Comparison of ENCODE assay signal across 1 cellular context in the genomic region with DNA sequence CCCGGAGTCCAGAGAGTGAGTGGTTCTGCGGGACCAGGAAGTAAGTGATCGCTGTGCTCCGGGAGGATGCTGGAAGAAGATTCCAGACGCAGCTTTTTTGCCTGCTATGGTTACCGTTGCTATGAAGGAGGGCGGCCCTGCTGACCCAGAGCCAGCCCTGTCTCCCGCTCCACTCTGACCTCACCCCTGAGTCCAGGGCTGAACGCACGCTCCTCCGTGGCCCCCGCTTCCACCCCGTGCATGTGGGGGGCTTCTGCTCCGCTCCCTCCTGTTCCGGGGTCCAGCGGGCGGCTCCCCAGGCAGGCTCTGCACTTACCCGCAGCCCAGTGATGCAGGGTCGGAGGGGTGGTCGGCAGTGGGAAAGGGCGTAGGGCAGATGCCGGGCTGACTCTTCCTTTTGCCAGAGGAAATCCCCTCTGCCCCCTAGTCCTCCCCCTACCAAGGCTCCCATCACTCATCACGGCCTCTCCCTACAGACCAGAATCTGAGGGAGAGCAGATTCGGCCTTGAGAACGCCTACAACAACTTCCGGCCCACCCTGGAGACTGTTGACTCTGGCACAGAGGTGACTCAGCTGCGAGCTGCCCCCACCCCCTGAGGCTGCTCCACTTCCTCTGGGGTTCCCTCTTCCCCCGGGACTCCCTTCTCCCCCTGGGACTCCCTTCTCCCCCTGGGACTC.
TF ChIP-seq lines count a peak whose summit lies in the region.

No MANE protein-coding gene starts in this region.

TF ChIP-seq in GM23338, 12 proteins besides CTCF, POLR2A, EP300 and RAD21 (continued from another document):
- TF ChIP-seq, protein P1, sequence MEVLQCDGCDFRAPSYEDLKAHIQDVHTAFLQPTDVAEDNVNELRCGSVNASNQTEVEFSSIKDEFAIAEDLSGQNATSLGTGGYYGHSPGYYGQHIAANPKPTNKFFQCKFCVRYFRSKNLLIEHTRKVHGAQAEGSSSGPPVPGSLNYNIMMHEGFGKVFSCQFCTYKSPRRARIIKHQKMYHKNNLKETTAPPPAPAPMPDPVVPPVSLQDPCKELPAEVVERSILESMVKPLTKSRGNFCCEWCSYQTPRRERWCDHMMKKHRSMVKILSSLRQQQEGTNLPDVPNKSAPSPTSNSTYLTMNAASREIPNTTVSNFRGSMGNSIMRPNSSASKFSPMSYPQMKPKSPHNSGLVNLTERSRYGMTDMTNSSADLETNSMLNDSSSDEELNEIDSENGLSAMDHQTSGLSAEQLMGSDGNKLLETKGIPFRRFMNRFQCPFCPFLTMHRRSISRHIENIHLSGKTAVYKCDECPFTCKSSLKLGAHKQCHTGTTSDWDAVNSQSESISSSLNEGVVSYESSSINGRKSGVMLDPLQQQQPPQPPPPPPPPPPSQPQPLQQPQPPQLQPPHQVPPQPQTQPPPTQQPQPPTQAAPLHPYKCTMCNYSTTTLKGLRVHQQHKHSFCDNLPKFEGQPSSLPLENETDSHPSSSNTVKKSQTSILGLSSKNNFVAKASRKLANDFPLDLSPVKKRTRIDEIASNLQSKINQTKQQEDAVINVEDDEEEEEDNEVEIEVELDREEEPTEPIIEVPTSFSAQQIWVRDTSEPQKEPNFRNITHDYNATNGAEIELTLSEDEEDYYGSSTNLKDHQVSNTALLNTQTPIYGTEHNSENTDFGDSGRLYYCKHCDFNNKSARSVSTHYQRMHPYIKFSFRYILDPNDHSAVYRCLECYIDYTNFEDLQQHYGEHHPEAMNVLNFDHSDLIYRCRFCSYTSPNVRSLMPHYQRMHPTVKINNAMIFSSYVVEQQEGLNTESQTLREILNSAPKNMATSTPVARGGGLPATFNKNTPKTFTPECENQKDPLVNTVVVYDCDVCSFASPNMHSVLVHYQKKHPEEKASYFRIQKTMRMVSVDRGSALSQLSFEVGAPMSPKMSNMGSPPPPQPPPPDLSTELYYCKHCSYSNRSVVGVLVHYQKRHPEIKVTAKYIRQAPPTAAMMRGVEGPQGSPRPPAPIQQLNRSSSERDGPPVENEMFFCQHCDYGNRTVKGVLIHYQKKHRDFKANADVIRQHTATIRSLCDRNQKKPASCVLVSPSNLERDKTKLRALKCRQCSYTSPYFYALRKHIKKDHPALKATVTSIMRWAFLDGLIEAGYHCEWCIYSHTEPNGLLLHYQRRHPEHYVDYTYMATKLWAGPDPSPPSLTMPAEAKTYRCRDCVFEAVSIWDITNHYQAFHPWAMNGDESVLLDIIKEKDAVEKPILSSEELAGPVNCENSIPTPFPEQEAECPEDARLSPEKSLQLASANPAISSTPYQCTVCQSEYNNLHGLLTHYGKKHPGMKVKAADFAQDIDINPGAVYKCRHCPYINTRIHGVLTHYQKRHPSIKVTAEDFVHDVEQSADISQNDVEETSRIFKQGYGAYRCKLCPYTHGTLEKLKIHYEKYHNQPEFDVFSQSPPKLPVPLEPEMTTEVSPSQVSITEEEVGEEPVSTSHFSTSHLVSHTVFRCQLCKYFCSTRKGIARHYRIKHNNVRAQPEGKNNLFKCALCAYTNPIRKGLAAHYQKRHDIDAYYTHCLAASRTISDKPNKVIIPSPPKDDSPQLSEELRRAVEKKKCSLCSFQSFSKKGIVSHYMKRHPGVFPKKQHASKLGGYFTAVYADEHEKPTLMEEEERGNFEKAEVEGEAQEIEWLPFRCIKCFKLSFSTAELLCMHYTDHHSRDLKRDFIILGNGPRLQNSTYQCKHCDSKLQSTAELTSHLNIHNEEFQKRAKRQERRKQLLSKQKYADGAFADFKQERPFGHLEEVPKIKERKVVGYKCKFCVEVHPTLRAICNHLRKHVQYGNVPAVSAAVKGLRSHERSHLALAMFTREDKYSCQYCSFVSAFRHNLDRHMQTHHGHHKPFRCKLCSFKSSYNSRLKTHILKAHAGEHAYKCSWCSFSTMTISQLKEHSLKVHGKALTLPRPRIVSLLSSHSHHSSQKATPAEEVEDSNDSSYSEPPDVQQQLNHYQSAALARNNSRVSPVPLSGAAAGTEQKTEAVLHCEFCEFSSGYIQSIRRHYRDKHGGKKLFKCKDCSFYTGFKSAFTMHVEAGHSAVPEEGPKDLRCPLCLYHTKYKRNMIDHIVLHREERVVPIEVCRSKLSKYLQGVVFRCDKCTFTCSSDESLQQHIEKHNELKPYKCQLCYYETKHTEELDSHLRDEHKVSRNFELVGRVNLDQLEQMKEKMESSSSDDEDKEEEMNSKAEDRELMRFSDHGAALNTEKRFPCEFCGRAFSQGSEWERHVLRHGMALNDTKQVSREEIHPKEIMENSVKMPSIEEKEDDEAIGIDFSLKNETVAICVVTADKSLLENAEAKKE (CRISPR knock-in tag; IDR thresholded peaks at IDR 0.05) = no peak
